In genomic region chr22:23527971-23528740, GRCh38 we compare ENCODE assay signal across 23 cellular contexts. TPM values are rescaled to one million over a fixed set of nuclear protein-coding genes. Genes with fewer than 3 reads are reported as not detected.
A peak's percentile ranks its signal among the peaks of the same experiment; 100 is the strongest.
DNase-seq lines count a peak whose midpoint lies in the region; ATAC-seq, FAIRE-seq and TF ChIP-seq lines count a peak whose summit lies in the region.
"Had no signal": no experiment of that assay in that cellular context is flagged by ENCODE, and none has a peak within 500 bp of the region (broad histone marks: within the 10 kb centered on the region; RNA-seq: fewer than 3 reads in every experiment).

No MANE protein-coding gene starts in this region.

- peaks cover 55% of the 10 kb centered on the region for H3K27me3 Mint-ChIP-seq in dendritic cell treated with granulocyte-macrophage colony-stimulating factor and Interleukin-4, amounts not matched to agents 40 ng/mL and 50 ng/mL, for 4 days

- H3K36me3 Mint-ChIP-seq in dendritic cell treated with granulocyte-macrophage colony-stimulating factor and Interleukin-4, amounts not matched to agents 40 ng/mL and 50 ng/mL, for 4 days (ENCODE audit: low read depth), result no peaks in the 10 kb centered on the region

- H3K9me3 ChIP-seq in osteoblast (ENCODE audit: low read depth, low read length), result no peaks in the 10 kb centered on the region
- H3K9me3 ChIP-seq: mucosa of descending colon, stomach, vagina had no signal

- DNase-seq in D721Med (ENCODE audit: insufficient read length, low spot score) (peak; percentile 4), NOMO-1 treated with dmso at 0.1 percent for 144 hours (lab: John Stamatoyannopoulos, UW; ENCODE audit: unreplicated experiment) (peak; percentile 72), osteoblast (ENCODE audit: insufficient read length, low spot score, missing footprints) (peak; percentile 52), DMS79 treated with DMSO at 0.1 percent for 48 hours (lab: John Stamatoyannopoulos, UW) (no peak), HEK293T (ENCODE audit: extremely low spot score) (no peak), SW480 (ENCODE audit: low spot score) (no peak)
- DNase-seq: activated CD8-positive, alpha-beta memory T cell treated with anti-CD3 and anti-CD28 coated beads for 24 hours; activated gamma-delta T cell; COR-L47; cortex of kidney; erythroblast; HCEC 1CT; mucosa of descending colon; NCI-H1436; stomach had no signal

- H3K4me3 Mint-ChIP-seq in dendritic cell treated with granulocyte-macrophage colony-stimulating factor and Interleukin-4, amounts not matched to agents 40 ng/mL and 50 ng/mL, for 4 days, result no peak overlapping the region

- H3K9me3 Mint-ChIP-seq in dendritic cell treated with granulocyte-macrophage colony-stimulating factor and Interleukin-4, amounts not matched to agents 40 ng/mL and 50 ng/mL, for 4 days, result no peaks in the 10 kb centered on the region

- no peak overlapping the region for H2AFZ ChIP-seq in osteoblast (ENCODE audit: low read length)

- TF ChIP-seq CTCF in D721Med (IDR thresholded peaks at IDR 0.05; ENCODE audit: insufficient read depth, missing control alignments) (no peak), osteoblast (IDR thresholded peaks at IDR 0.05; ENCODE audit: extremely low read depth, low read depth, low read length) (no peak)

- H3K79me2 ChIP-seq in osteoblast (ENCODE audit: insufficient read depth, low read length), result no peaks in the 10 kb centered on the region

- H4K20me1 ChIP-seq in osteoblast (ENCODE audit: insufficient read depth, low read length), result no peaks in the 10 kb centered on the region

- no peak for FAIRE-seq in D721Med (lab: Jason Lieb, UNC)
- FAIRE-seq: HepG2 had no signal

- no peak overlapping the region for H3K4me2 ChIP-seq in osteoblast (ENCODE audit: insufficient read depth, low read length)

- H3K36me3 ChIP-seq in osteoblast (ENCODE audit: insufficient read depth, low read length), result no peaks in the 10 kb centered on the region
- H3K36me3 ChIP-seq: stomach, vagina had no signal

- H3K4me1 Mint-ChIP-seq in dendritic cell treated with granulocyte-macrophage colony-stimulating factor and Interleukin-4, amounts not matched to agents 40 ng/mL and 50 ng/mL, for 4 days (ENCODE audit: low read depth), result peaks cover 20% of the 10 kb centered on the region

- H3K27me3 ChIP-seq in osteoblast (ENCODE audit: insufficient read depth, low read length), result no peaks in the 10 kb centered on the region
- H3K27me3 ChIP-seq: stomach, vagina had no signal

- peak overlapping the region; percentile 47 for H3K27ac Mint-ChIP-seq in dendritic cell treated with granulocyte-macrophage colony-stimulating factor and Interleukin-4, amounts not matched to agents 40 ng/mL and 50 ng/mL, for 4 days

- intact Hi-C loops in dendritic cell treated with granulocyte-macrophage colony-stimulating factor and Interleukin-4, amounts not matched to agents 40 ng/mL and 50 ng/mL, for 4 days (cut with micrococcal nuclease), result no loop called here

- H3K4me1 ChIP-seq in osteoblast (ENCODE audit: insufficient read depth, low read length), result no peaks in the 10 kb centered on the region
- H3K4me1 ChIP-seq: vagina had no signal

- CTCF ChIA-PET in HEK293T (lab: Yijun Ruan, JAX), result no interaction called here

- no peak for ATAC-seq in HG03139 (IDR thresholded peaks at IDR 0.05; ENCODE audit: unreplicated experiment)
- ATAC-seq: HepG2, mucosa of descending colon had no signal

- POLR2A ChIA-PET in HEK293T (lab: Yijun Ruan, JAX), result no interaction called here

- H3K4me3 ChIP-seq in osteoblast (ENCODE audit: insufficient read depth, low read length), result no peak overlapping the region
- H3K4me3 ChIP-seq: mucosa of descending colon, SK-N-MC, stomach, vagina had no signal

- H3K27ac ChIP-seq in osteoblast (ENCODE audit: low read depth, low read length), result no peak overlapping the region
- H3K27ac ChIP-seq: stomach, vagina had no signal

TF ChIP-seq in HEK293T, 16 proteins besides CTCF, POLR2A, EP300 and RAD21:
- TF ChIP-seq ARNT (IDR thresholded peaks at IDR 0.05) (no peak), TARDBP (IDR thresholded peaks at IDR 0.05) (no peak), FOXK2 (IDR thresholded peaks at IDR 0.05) (no peak), ZNF384 (IDR thresholded peaks at IDR 0.05) (no peak), L3MBTL2 (conservative IDR thresholded peaks at IDR 0.05) (no peak), PKNOX1 (IDR thresholded peaks at IDR 0.05) (no peak), SP1 (IDR thresholded peaks at IDR 0.05) (no peak), HDGF (IDR thresholded peaks at IDR 0.05; ENCODE audit: borderline replicate concordance) (no peak), FOXM1 (IDR thresholded peaks at IDR 0.05; ENCODE audit: borderline replicate concordance) (no peak), SUZ12 (IDR thresholded peaks at IDR 0.05) (no peak), LEF1 (IDR thresholded peaks at IDR 0.05; ENCODE audit: borderline replicate concordance) (no peak), CTBP1 (IDR thresholded peaks at IDR 0.05; ENCODE audit: borderline replicate concordance) (no peak), BHLHE40 (IDR thresholded peaks at IDR 0.05; ENCODE audit: borderline replicate concordance) (no peak), FOXA1 (IDR thresholded peaks at IDR 0.05) (no peak), NFRKB (IDR thresholded peaks at IDR 0.05) (no peak), ELF4 (IDR thresholded peaks at IDR 0.05) (no peak)

RNA-seq across cellular contexts. Expression of gene IGLL1, which starts 51.9 kb away (rescaled TPM):
- total RNA-seq in osteoblast, result not detected in 2 replicates
- total RNA-seq: aorta, G401, glomerular endothelial cell, HepG2, mucosa of descending colon, vagina had no signal

Comparison
In these comparisons a context has a peak if more than half of its experiments do, and no peak if none do; other contexts are left out.
1. DNase-seq: peak in D721Med (single experiment), NOMO-1 treated with dmso at 0.1 percent for 144 hours (single experiment) and osteoblast (single experiment); none in DMS79 treated with DMSO at 0.1 percent for 48 hours (single experiment), HEK293T (single experiment) and SW480 (single experiment).